16 cellular contexts compared by ENCODE assay signal in genomic region chr19:8065489-8066261, GRCh38. TPM values are rescaled to one million over a fixed set of nuclear protein-coding genes. Genes with fewer than 3 reads are reported as not detected.
"Had no signal": no experiment of that assay in that cellular context is flagged by ENCODE, and none has a peak within 500 bp of the region (broad histone marks: within the 10 kb centered on the region; RNA-seq: fewer than 3 reads in every experiment).

No MANE protein-coding gene starts in this region.

- FAIRE-seq: bronchial epithelial cell had no signal

- H3K4me3 ChIP-seq: dorsolateral prefrontal cortex, lung had no signal

- H3K27ac Mint-ChIP-seq: activated naive CD4-positive, alpha-beta T cell treated with anti-CD3 and anti-CD28 coated beads, Interleukin-2, amount 50 U/mL, for 72 hours; naive thymus-derived CD4-positive, alpha-beta T cell; progenitor cell of endocrine pancreas had no signal

- ATAC-seq: left cardiac atrium; naive thymus-derived CD4-positive, alpha-beta T cell; right cardiac atrium had no signal

- H3K4me3 Mint-ChIP-seq: naive thymus-derived CD4-positive, alpha-beta T cell had no signal

- H3K4me1 Mint-ChIP-seq: naive thymus-derived CD4-positive, alpha-beta T cell had no signal

- H3K27me3 ChIP-seq: dorsolateral prefrontal cortex had no signal

- DNase-seq: aorta; dorsolateral prefrontal cortex; left cardiac atrium; naive thymus-derived CD4-positive, alpha-beta T cell; right cardiac atrium; stimulated activated naive CD4-positive, alpha-beta T cell treated with Interleukin-2 at 50 U/mL for 16 hours; T-helper 9 cell had no signal

- H3K27me3 Mint-ChIP-seq: progenitor cell of endocrine pancreas had no signal

RNA-seq across cellular contexts. Expression of gene CCL25, which starts 13.1 kb away (rescaled TPM):
- total RNA-seq: activated CD8-positive, alpha-beta memory T cell treated with anti-CD3 and anti-CD28 coated beads for 36 hours; aorta; bronchial epithelial cell; chondrocyte; glomerular endothelial cell; left cardiac atrium; lung; mononuclear cell; progenitor cell of endocrine pancreas; right cardiac atrium; urinary bladder had no signal
- polyA plus RNA-seq: lung; naive thymus-derived CD4-positive, alpha-beta T cell; right cardiac atrium; urinary bladder had no signal
